ENCODE assay signal across 9 cellular contexts in the genomic region with DNA sequence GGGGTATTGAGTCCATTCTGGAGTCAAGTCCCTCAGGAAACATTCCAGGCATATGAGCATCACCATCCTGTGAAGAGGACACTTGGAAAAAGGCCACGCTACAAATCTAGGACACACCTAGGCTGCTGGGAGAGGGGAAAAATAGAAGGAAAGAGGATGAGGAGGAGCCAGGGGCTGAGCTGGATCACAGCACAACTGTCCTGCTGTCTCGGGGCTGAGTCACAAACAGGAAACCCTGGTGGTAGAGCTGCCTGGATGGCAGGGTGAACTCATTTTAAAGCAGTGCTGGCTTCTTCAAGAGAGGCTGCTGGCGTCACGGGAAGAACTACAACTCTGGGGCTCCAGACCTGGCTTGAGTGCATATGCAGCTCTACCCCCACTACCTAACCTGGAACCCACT. TPM values are rescaled to one million over a fixed set of nuclear protein-coding genes. Genes with fewer than 3 reads are reported as not detected.
DNase-seq lines count a peak whose midpoint lies in the region; ATAC-seq lines count a peak whose summit lies in the region.
"Had no signal": no experiment of that assay in that cellular context is flagged by ENCODE, and none has a peak within 500 bp of the region (broad histone marks: within the 10 kb centered on the region; RNA-seq: fewer than 3 reads in every experiment).

No MANE protein-coding gene starts in this region.

- no peak overlapping the region for H3K4me3 ChIP-seq in Karpas-422 (ENCODE audit: low read length)

- H3K79me2 ChIP-seq in Karpas-422 (ENCODE audit: low read length): no peaks in the 10 kb centered on the region

- DNase-seq in NCI-H2029 (lab: John Stamatoyannopoulos, UW) (peak; percentile 8), NCI-H2029 treated with DMSO at 0.1 percent for 48 hours (lab: John Stamatoyannopoulos, UW) (no peak), iPS-NIHi7 (ENCODE audit: extremely low spot score) (peak; percentile 31), stromal cell of bone marrow (ENCODE audit: low read depth) (peak; percentile 42), DMS114 treated with DMSO at 0.1 percent for 48 hours (lab: John Stamatoyannopoulos, UW; ENCODE audit: unreplicated experiment) (no peak), Karpas-422 (no peak)
- peak; percentile 44 for DNase-seq in activated T-cell treated with anti-CD3 and anti-CD28 coated beads, Interleukin-2, amount 50 U/mL, for 4 hours
- DNase-seq: naive B cell had no signal

- no peak overlapping the region for H3K27ac ChIP-seq in Karpas-422 (ENCODE audit: low read length)

- peak in 1 of 2 donors; percentile 44 for ATAC-seq in activated T-cell treated with anti-CD3 and anti-CD28 coated beads, Interleukin-2, amount 50 U/mL, for 4 hours
- no peak for ATAC-seq in GM19328 (IDR thresholded peaks at IDR 0.05; ENCODE audit: unreplicated experiment)

- no peaks in the 10 kb centered on the region for H3K27me3 Mint-ChIP-seq in activated T-cell treated with anti-CD3 and anti-CD28 coated beads, Interleukin-2, amount 50 U/mL, for 4 hours (ENCODE audit: low read depth)
- H3K27me3 Mint-ChIP-seq: naive B cell had no signal

- H3K9me2 ChIP-seq in Karpas-422 (replicated peaks; ENCODE audit: insufficient read depth, low read length): no peaks in the 10 kb centered on the region

- no peaks in the 10 kb centered on the region for H4K20me1 ChIP-seq in Karpas-422 (ENCODE audit: insufficient read depth, low read depth, low read length)

- no peaks in the 10 kb centered on the region for H3K9me3 Mint-ChIP-seq in activated T-cell treated with anti-CD3 and anti-CD28 coated beads, Interleukin-2, amount 50 U/mL, for 4 hours
- H3K9me3 Mint-ChIP-seq: naive B cell had no signal

- H3K4me2 ChIP-seq in Karpas-422 (ENCODE audit: low read depth, low read length, poor library complexity, severe bottlenecking): no peak overlapping the region

- no peaks in the 10 kb centered on the region for H3K36me3 ChIP-seq in Karpas-422 (ENCODE audit: insufficient read depth, low read length)

- peaks cover 29% of the 10 kb centered on the region for H3K4me1 Mint-ChIP-seq in activated T-cell treated with anti-CD3 and anti-CD28 coated beads, Interleukin-2, amount 50 U/mL, for 4 hours (ENCODE audit: low read depth)

- H3K4me3 Mint-ChIP-seq in activated T-cell treated with anti-CD3 and anti-CD28 coated beads, Interleukin-2, amount 50 U/mL, for 4 hours: no peak overlapping the region
- H3K4me3 Mint-ChIP-seq: naive B cell had no signal

- no peak overlapping the region for H2AFZ ChIP-seq in Karpas-422 (ENCODE audit: low read length)

- H3K36me3 Mint-ChIP-seq in activated T-cell treated with anti-CD3 and anti-CD28 coated beads, Interleukin-2, amount 50 U/mL, for 4 hours (ENCODE audit: insufficient read depth): peaks cover 22% of the 10 kb centered on the region

- H3K27me3 ChIP-seq in Karpas-422 (ENCODE audit: low read length): no peaks in the 10 kb centered on the region

- no peak overlapping the region for H3K9ac ChIP-seq in Karpas-422 (ENCODE audit: low read length)

- H3K9me3 ChIP-seq in Karpas-422 (ENCODE audit: low read length): no peaks in the 10 kb centered on the region

- no peaks in the 10 kb centered on the region for H3K4me1 ChIP-seq in Karpas-422 (ENCODE audit: low read length)

RNA-seq across cellular contexts. Expression of a gene that starts 37.3 kb away (rescaled TPM):
- total RNA-seq in activated T-cell treated with anti-CD3 and anti-CD28 coated beads, Interleukin-2, amount 50 U/mL, for 4 hours: 10 to 100 TPM; 17.5 to 27.2 (median 18.3) TPM
- total RNA-seq in Karpas-422 (2014; rRNA removed; shearing (Covaris generic); ENCODE audit: low replicate concordance): 5.4 and 10.6 TPM in 2 replicates

Comparison
In these comparisons a context has a peak if more than half of its experiments do, and no peak if none do; other contexts are left out.
1. DNase-seq: peak in NCI-H2029 (single experiment), activated T-cell treated with anti-CD3 and anti-CD28 coated beads, Interleukin-2, amount 50 U/mL, for 4 hours (single experiment), iPS-NIHi7 (single experiment) and stromal cell of bone marrow (single experiment); none in NCI-H2029 treated with DMSO at 0.1 percent for 48 hours (single experiment), DMS114 treated with DMSO at 0.1 percent for 48 hours (single experiment) and Karpas-422 (single experiment).